10 cellular contexts compared by ENCODE assay signal in genomic region chr17:2904135-2904534, GRCh38.
DNase-seq lines count a peak whose midpoint lies in the region; ATAC-seq and TF ChIP-seq lines count a peak whose summit lies in the region.
"Had no signal": no experiment of that assay in that cellular context is flagged by ENCODE, and none has a peak within 500 bp of the region (broad histone marks: within the 10 kb centered on the region; RNA-seq: fewer than 3 reads in every experiment).

No MANE protein-coding gene starts in this region.

- ATAC-seq in GM21381 (IDR thresholded peaks at IDR 0.05; ENCODE audit: unreplicated experiment) = no peak
- no peak for ATAC-seq in GM18519 (IDR thresholded peaks at IDR 0.05; ENCODE audit: low FRiP score, unreplicated experiment)
- ATAC-seq: activated T-helper 17 cell treated with anti-CD3 and anti-CD28 coated beads, Interleukin-2, amount 50 U/mL, for 72 hours had no signal

- no peaks in the 10 kb centered on the region for H3K9me3 ChIP-seq in BE2C

- peak; percentile 83 for DNase-seq in BE2C
- peak; percentile 23 for DNase-seq in NCI-H2107 (lab: John Stamatoyannopoulos, UW)
- peak; percentile 40 for DNase-seq in epidermal melanocyte (ENCODE audit: insufficient read length, low spot score)
- peak; percentile 33 for DNase-seq in middle frontal gyrus (ENCODE audit: extremely low spot score, low spot score)
- no peak for DNase-seq in cerebellar nuclear complex (lab: John Stamatoyannopoulos, UW)
- no peak for DNase-seq in NOMO-1 (lab: John Stamatoyannopoulos, UW; ENCODE audit: unreplicated experiment in 2 of 2)
- DNase-seq: NCI-H345 had no signal

- peaks cover 35% of the 10 kb centered on the region for H3K4me1 ChIP-seq in BE2C

- no peaks in the 10 kb centered on the region for H3K27me3 ChIP-seq in BE2C

- no peak for TF ChIP-seq CTCF in BE2C (IDR thresholded peaks at IDR 0.05; ENCODE audit: low read depth, low read length)

- no peak overlapping the region for H3K4me3 ChIP-seq in BE2C (ENCODE audit: low read depth, low read length)

- peaks cover 17% of the 10 kb centered on the region for H3K36me3 ChIP-seq in BE2C

Comparison
In these comparisons a context has a peak if more than half of its experiments do, and no peak if none do; other contexts are left out.
1. DNase-seq: peak in BE2C (single experiment), NCI-H2107 (single experiment), epidermal melanocyte (single experiment) and middle frontal gyrus (single experiment); none in cerebellar nuclear complex (0 of 2) and NOMO-1 (0 of 2).